Comparison of ENCODE assay signal across 17 cellular contexts in genomic region chr13:22009937-22010336, GRCh38.
DNase-seq lines count a peak whose midpoint lies in the region; ATAC-seq, FAIRE-seq and TF ChIP-seq lines count a peak whose summit lies in the region.
"Had no signal": no experiment of that assay in that cellular context is flagged by ENCODE, and none has a peak within 500 bp of the region (broad histone marks: within the 10 kb centered on the region; RNA-seq: fewer than 3 reads in every experiment).

No MANE protein-coding gene starts in this region.

- no peak overlapping the region for H3K4ac ChIP-seq in H1 (replicated peaks; ENCODE audit: insufficient read length, low read depth, low read length)

- H3K23me2 ChIP-seq in H1 (ENCODE audit: low read depth, low read length) = no peaks in the 10 kb centered on the region

- no peak overlapping the region for H2BK15ac ChIP-seq in H1 (ENCODE audit: low read length)

- H3K27me3 ChIP-seq in CD8-positive, alpha-beta memory T cell (ENCODE audit: insufficient read depth, low read length, poor library complexity, severe bottlenecking) = no peaks in the 10 kb centered on the region
- H3K27me3 ChIP-seq in H1 (replicated peaks in 1 of 4; ENCODE audit: control insufficient read depth in 3 of 4, extremely low read depth in 1 of 4, insufficient read depth in 3 of 4, low read length in 3 of 4) = peaks cover 0 to 1% (median 0%) of the 10 kb centered on the region in 4 experiments; a peak in 1 of 7 replicates

- H3K27me3 Mint-ChIP-seq in CD8-positive, alpha-beta memory T cell = peaks cover 0 to 3% of the 10 kb centered on the region in 2 donors
- H3K27me3 Mint-ChIP-seq: CD4-positive, CD25-positive, alpha-beta regulatory T cell had no signal

- no peak overlapping the region for H3K9ac ChIP-seq in H1 (replicated peaks in 1 of 4; ENCODE audit: extremely low read depth in 1 of 4, low read depth in 3 of 4, low read length in 3 of 4)

- ATAC-seq in GM19328 (IDR thresholded peaks at IDR 0.05; ENCODE audit: unreplicated experiment) (no peak), HG03108 (IDR thresholded peaks at IDR 0.05; ENCODE audit: unreplicated experiment) (no peak)
- ATAC-seq: CD8-positive, alpha-beta T cell had no signal

- no peak overlapping the region for H3K4me3 Mint-ChIP-seq in CD8-positive, alpha-beta memory T cell
- H3K4me3 Mint-ChIP-seq: CD4-positive, CD25-positive, alpha-beta regulatory T cell; CD8-positive, alpha-beta T cell had no signal

- H3K56ac ChIP-seq in H1 (replicated peaks; ENCODE audit: insufficient read length, low read depth, low read length) = no peak overlapping the region

- no peak overlapping the region for H3K23ac ChIP-seq in H1 (ENCODE audit: insufficient read length)

- H3K79me1 ChIP-seq in H1 (ENCODE audit: low read depth, low read length) = no peaks in the 10 kb centered on the region

- H3K14ac ChIP-seq in H1 (ENCODE audit: insufficient read length) = no peak overlapping the region

- no peak overlapping the region for H2BK12ac ChIP-seq in H1 (ENCODE audit: low read depth, low read length)

- H2AK5ac ChIP-seq in H1 (ENCODE audit: low read depth, low read length) = no peak overlapping the region

- H3K4me2 ChIP-seq in H1 (ENCODE audit: insufficient read depth in 1 of 2, low read depth in 2 of 2, low read length in 2 of 2) = no peak overlapping the region

- 87% methylated on average over 6 of the region's 6 CpGs; no CpG with 5 or more reads in 1 of the 2 experiments for WGBS in H1 (ENCODE audit: extremely low coverage in 1 of 2, insufficient coverage in 1 of 2, insufficient read length in 1 of 2, insufficient replicate concordance in 2 of 2, low coverage in 1 of 2, low lambda C conversion rate in 2 of 2, missing lambda C conversion rate in 1 of 2), 2 experiments

- no peak overlapping the region for H3K18ac ChIP-seq in H1 (ENCODE audit: extremely low read depth, low read length)

- TF ChIP-seq EP300 in H1 (IDR thresholded peaks at IDR 0.05; ENCODE audit: borderline replicate concordance in 1 of 2, low read depth in 2 of 2, low read length in 2 of 2) = no peak

- H2BK20ac ChIP-seq in H1 (ENCODE audit: low read length) = no peak overlapping the region

- H3K27ac Mint-ChIP-seq in CD8-positive, alpha-beta memory T cell = peak overlapping the region in 1 of 8 donors; percentile 32
- H3K27ac Mint-ChIP-seq: CD4-positive, CD25-positive, alpha-beta regulatory T cell; CD8-positive, alpha-beta T cell had no signal

- TF ChIP-seq RAD21 in H1 (IDR thresholded peaks at IDR 0.05 in 1 of 2, conservative IDR thresholded peaks at IDR 0.05 in 1 of 2; ENCODE audit: low read depth in 2 of 2, low read length in 2 of 2) = no peak

- no peaks in the 10 kb centered on the region for H4K20me1 ChIP-seq in H1 (replicated peaks in 1 of 2; ENCODE audit: control insufficient read depth in 1 of 2, insufficient read depth in 2 of 2, low read length in 2 of 2)

- no peak overlapping the region for H4K5ac ChIP-seq in H1 (ENCODE audit: insufficient read length, low read depth, low read length)

- no peaks in the 10 kb centered on the region for H3K9me3 ChIP-seq in CD8-positive, alpha-beta memory T cell (ENCODE audit: low read length)
- H3K9me3 ChIP-seq in H1 (ENCODE audit: insufficient read depth in 2 of 2, low read depth in 1 of 2, low read length in 1 of 2) = no peaks in the 10 kb centered on the region

- POLR2A ChIA-PET in CD8-positive, alpha-beta memory T cell (lab: Charles Lee) = no interaction called here
- POLR2A ChIA-PET in H1 (lab: Charles Lee; ENCODE audit: partially characterized antibody) = no interaction called here

- H3K79me2 ChIP-seq in H1 (ENCODE audit: control insufficient read depth in 1 of 2, insufficient read depth in 2 of 2, low read length in 2 of 2) = no peaks in the 10 kb centered on the region

- DNase-seq in CD8-positive, alpha-beta memory T cell = no peak
- DNase-seq in NB4 (ENCODE audit: low read depth) = peak; percentile 58
- no peak for DNase-seq in H1 (ENCODE audit: low read depth in 1 of 2, low spot score in 2 of 2)
- no peak for DNase-seq in HuH-7.5 (ENCODE audit: low spot score)
- no peak for DNase-seq in activated gamma-delta T cell (lab: John Stamatoyannopoulos, UW)
- DNase-seq: CD4-positive, CD25-positive, alpha-beta regulatory T cell; CD8-positive, alpha-beta T cell; DMS53; DND-41; GOT3; H7; HCEC 1CT had no signal

- peaks cover 0 to 4% (median 0%) of the 10 kb centered on the region in 5 donors for H3K9me3 Mint-ChIP-seq in CD8-positive, alpha-beta memory T cell
- H3K9me3 Mint-ChIP-seq: CD8-positive, alpha-beta T cell had no signal

- H3K36me3 ChIP-seq in CD8-positive, alpha-beta memory T cell (ENCODE audit: insufficient read depth, low read length) = no peaks in the 10 kb centered on the region
- no peaks in the 10 kb centered on the region for H3K36me3 ChIP-seq in H1 (ENCODE audit: control insufficient read depth in 2 of 4, insufficient read depth in 4 of 4, low read length in 3 of 4)

- no peak for TF ChIP-seq CTCF in C4-2B (conservative IDR thresholded peaks at IDR 0.05)
- no peak for TF ChIP-seq CTCF in NB4 (IDR thresholded peaks at IDR 0.05; ENCODE audit: low read depth, low read length)
- TF ChIP-seq CTCF in H1 (IDR thresholded peaks at IDR 0.05; ENCODE audit: control extremely low read depth in 1 of 3, insufficient read depth in 1 of 3, low read depth in 1 of 3, low read length in 3 of 3) = no peak

- no peak overlapping the region for H2BK120ac ChIP-seq in H1 (replicated peaks; ENCODE audit: low read depth, low read length)

- CTCF ChIA-PET in CD8-positive, alpha-beta memory T cell (lab: Charles Lee) = no interaction called here
- CTCF ChIA-PET in H1 (lab: Charles Lee; ENCODE audit: partially characterized antibody) = no interaction called here

- no peak overlapping the region for H2BK5ac ChIP-seq in H1 (ENCODE audit: low read depth, low read length)

- FAIRE-seq in H1 (lab: Jason Lieb, UNC) = no peak
- FAIRE-seq: G401.6, GM12892 had no signal

- H3K4me3 ChIP-seq in CD8-positive, alpha-beta memory T cell (ENCODE audit: low read length) = no peak overlapping the region
- H3K4me3 ChIP-seq in NB4 (ENCODE audit: low read depth, low read length) (peak overlapping the region; percentile 60), H1 (ENCODE audit: extremely low read depth in 1 of 4, insufficient read depth in 2 of 4, low read depth in 3 of 4, low read length in 4 of 4) (no peak overlapping the region)

- H3K36me3 Mint-ChIP-seq in CD8-positive, alpha-beta memory T cell = peaks cover 0 to 1% (median 0%) of the 10 kb centered on the region in 3 donors
- H3K36me3 Mint-ChIP-seq: CD4-positive, CD25-positive, alpha-beta regulatory T cell; CD8-positive, alpha-beta T cell had no signal

- H3K27ac ChIP-seq in C4-2B (peak overlapping the region; percentile 61), H1 (ENCODE audit: low read depth, low read length) (no peak overlapping the region)
- peak overlapping the region; percentile 33 for H3K27ac ChIP-seq in CD8-positive, alpha-beta memory T cell (ENCODE audit: low read depth, low read length)

- H3K4me1 ChIP-seq in CD8-positive, alpha-beta memory T cell (ENCODE audit: insufficient read depth, low read length) = no peaks in the 10 kb centered on the region
- no peaks in the 10 kb centered on the region for H3K4me1 ChIP-seq in H1 (replicated peaks in 1 of 4; ENCODE audit: control insufficient read depth in 3 of 4, insufficient read depth in 4 of 4, low read length in 3 of 4)

- no peak for TF ChIP-seq POLR2A in NB4 (IDR thresholded peaks at IDR 0.05; ENCODE audit: extremely low read depth, insufficient read length)
- no peak for TF ChIP-seq POLR2A in H1 (IDR thresholded peaks at IDR 0.05; ENCODE audit: control extremely low read depth in 1 of 2, low read depth in 2 of 2, low read length in 2 of 2)

- H4K91ac ChIP-seq in H1 (replicated peaks; ENCODE audit: insufficient read length, low read length) = no peak overlapping the region

- H2AFZ ChIP-seq in H1 (ENCODE audit: low read length) = 0 out of 2 replicates have a peak overlapping the region, but pooled peaks have one; percentile 28

- H4K8ac ChIP-seq in H1 (ENCODE audit: extremely low read depth, insufficient read depth, low read length) = no peak overlapping the region

- H3K4me1 Mint-ChIP-seq in CD8-positive, alpha-beta memory T cell = no peaks in the 10 kb centered on the region
- H3K4me1 Mint-ChIP-seq: CD4-positive, CD25-positive, alpha-beta regulatory T cell had no signal

TF ChIP-seq in H1, 55 proteins besides CTCF, POLR2A, EP300 and RAD21:
- TF ChIP-seq SRF (IDR thresholded peaks at IDR 0.05; ENCODE audit: low read depth, low read length) = no peak
- TF ChIP-seq TBP (IDR thresholded peaks at IDR 0.05; ENCODE audit: low read depth, low read length) = no peak
- no peak for TF ChIP-seq SIRT6 (IDR thresholded peaks at IDR 0.05; ENCODE audit: low read length)
- TF ChIP-seq SAP30 (IDR thresholded peaks at IDR 0.05; ENCODE audit: insufficient read depth, insufficient replicate concordance, low read length) = no peak
- TF ChIP-seq CEBPB (IDR thresholded peaks at IDR 0.05; ENCODE audit: low read depth, low read length) = 0 out of 2 replicates have a peak, but pooled peaks have one; percentile 40
TF ChIP-seq in H1: peak in this region for 1.
